ENCODE assay signal across 1 cellular context in the genomic region with DNA sequence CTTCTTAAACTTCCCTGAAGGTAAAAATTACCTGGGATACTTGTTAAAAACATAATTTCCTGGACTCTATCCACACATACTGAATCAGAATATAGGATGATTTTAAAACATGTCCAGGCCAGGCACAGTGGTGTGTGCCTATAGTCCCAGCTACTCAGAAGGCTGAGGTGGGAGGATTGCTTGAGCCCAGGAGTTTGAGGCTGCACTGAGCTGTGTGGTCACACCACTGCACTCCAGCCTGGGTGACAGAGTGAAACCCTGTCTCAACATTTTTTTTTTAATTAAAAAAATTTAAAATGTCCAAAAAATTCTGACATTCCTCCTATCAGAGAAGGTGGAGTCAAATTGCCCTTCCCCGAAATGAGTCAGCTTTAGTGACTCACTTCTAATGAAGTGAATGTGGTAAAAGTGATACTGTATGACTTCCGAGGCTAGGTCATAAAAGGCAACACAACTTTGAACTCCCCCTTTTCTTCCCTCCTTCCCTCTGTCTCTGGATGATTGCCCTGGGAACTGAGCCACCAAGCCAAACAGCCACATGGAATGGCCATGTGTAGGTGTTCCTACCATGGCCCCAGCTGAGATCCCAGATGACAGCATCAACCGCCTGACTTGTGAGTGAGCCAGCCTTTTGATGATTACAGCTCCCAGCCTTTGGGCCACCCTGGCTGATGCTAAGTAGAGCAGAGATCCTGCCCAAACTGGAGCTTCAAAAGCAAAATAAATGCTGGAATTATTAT.
TF ChIP-seq lines count a peak whose summit lies in the region.

No MANE protein-coding gene starts in this region.

TF ChIP-seq in K562, 482 proteins besides CTCF, POLR2A, EP300 and RAD21 (continued from another document and continues in another):
- TF ChIP-seq POLR2AphosphoS5 (IDR thresholded peaks at IDR 0.05; ENCODE audit: control insufficient read depth, insufficient read depth, low read depth, low read length) (peak; percentile 82; the same call in 1 of the 2 replicates), RAD51 (IDR thresholded peaks at IDR 0.05; ENCODE audit: borderline replicate concordance, low read depth) (0 out of 2 replicates have a peak, but pooled peaks have one; percentile 1), HDAC1 (IDR thresholded peaks at IDR 0.05) (peak in 1 of 2 experiments; percentile 87; a peak in 2 of 4 replicates), FOSL1 (tag; conservative IDR thresholded peaks at IDR 0.05) (peak; percentile 98), RCOR1 (IDR thresholded peaks at IDR 0.05; ENCODE audit: borderline replicate concordance in 1 of 2, low read depth in 2 of 2, low read length in 2 of 2) (peak in 1 of 2 experiments; percentile 68; a peak in 1 of 4 replicates), MCM2 (IDR thresholded peaks at IDR 0.05; ENCODE audit: low read depth) (no peak), POLR2G (IDR thresholded peaks at IDR 0.05; ENCODE audit: low read depth, low read length) (0 out of 2 replicates have a peak, but pooled peaks have one; percentile 16), NCOA1 (IDR thresholded peaks at IDR 0.05; ENCODE audit: low read depth) (peak; percentile 64; the same call in 1 of the 2 replicates), MAFF (IDR thresholded peaks at IDR 0.05; ENCODE audit: low read length) (peak; percentile 70; the same call in 1 of the 2 replicates), JUND (IDR thresholded peaks at IDR 0.05; ENCODE audit: borderline replicate concordance, low read depth, low read length) (peak; percentile 98), JUND (tag; IDR thresholded peaks at IDR 0.05; ENCODE audit: borderline replicate concordance, low read depth, low read length) (peak; percentile 95), KAT7 (CRISPR knock-in tag; IDR thresholded peaks at IDR 0.05; ENCODE audit: borderline replicate concordance) (no peak), NFYB (IDR thresholded peaks at IDR 0.05; ENCODE audit: extremely low read depth, insufficient read length) (no peak), ZNF408 (CRISPR knock-in tag; IDR thresholded peaks at IDR 0.05; ENCODE audit: low read depth) (no peak), NBN (IDR thresholded peaks at IDR 0.05; ENCODE audit: low read depth) (no peak), GABPB2 (CRISPR knock-in tag; conservative IDR thresholded peaks at IDR 0.05) (no peak), SOX6 (IDR thresholded peaks at IDR 0.05) (peak; percentile 42; the same call in 1 of the 2 replicates), TAF9B (IDR thresholded peaks at IDR 0.05; ENCODE audit: partially characterized antibody) (peak; percentile 90), ZBTB7A (IDR thresholded peaks at IDR 0.05; ENCODE audit: borderline replicate concordance, control insufficient read depth, low read depth, low read length) (no peak), ZNF584 (CRISPR knock-in tag; IDR thresholded peaks at IDR 0.05; ENCODE audit: low read depth) (peak; percentile 87; the same call in 1 of the 2 replicates), CXXC5 (CRISPR knock-in tag; IDR thresholded peaks at IDR 0.05) (no peak), BRD9 (IDR thresholded peaks at IDR 0.05; ENCODE audit: low read depth, partially characterized antibody) (no peak), ZNF583 (CRISPR knock-in tag; IDR thresholded peaks at IDR 0.05) (no peak), RNF2 (IDR thresholded peaks at IDR 0.05) (peak; percentile 71; the same call in 1 of the 2 replicates), ZNF217 (CRISPR knock-in tag; IDR thresholded peaks at IDR 0.05) (no peak), NCOA6 (IDR thresholded peaks at IDR 0.05) (no peak), ZNF212 (CRISPR knock-in tag; IDR thresholded peaks at IDR 0.05) (no peak), MEF2A (IDR thresholded peaks at IDR 0.05; ENCODE audit: control insufficient read depth, low read depth, low read length) (no peak), ZKSCAN8 (CRISPR knock-in tag; IDR thresholded peaks at IDR 0.05) (no peak), ZNF12 (CRISPR knock-in tag; IDR thresholded peaks at IDR 0.05) (no peak), PHF8 (IDR thresholded peaks at IDR 0.05; ENCODE audit: borderline replicate concordance, low read length) (no peak; the same call in 1 of the 2 replicates), POLR3G (IDR thresholded peaks at IDR 0.05; ENCODE audit: extremely low read depth, insufficient read length, insufficient replicate concordance) (no peak), ETV6 (IDR thresholded peaks at IDR 0.05; ENCODE audit: borderline replicate concordance in 1 of 2, low read depth in 2 of 2, low read length in 1 of 2) (peak in 1 of 2 experiments; percentile 64; a peak in 1 of 4 replicates), ETV6 (CRISPR knock-in tag; IDR thresholded peaks at IDR 0.05; ENCODE audit: borderline replicate concordance) (no peak)
- TF ChIP-seq, protein P1, sequence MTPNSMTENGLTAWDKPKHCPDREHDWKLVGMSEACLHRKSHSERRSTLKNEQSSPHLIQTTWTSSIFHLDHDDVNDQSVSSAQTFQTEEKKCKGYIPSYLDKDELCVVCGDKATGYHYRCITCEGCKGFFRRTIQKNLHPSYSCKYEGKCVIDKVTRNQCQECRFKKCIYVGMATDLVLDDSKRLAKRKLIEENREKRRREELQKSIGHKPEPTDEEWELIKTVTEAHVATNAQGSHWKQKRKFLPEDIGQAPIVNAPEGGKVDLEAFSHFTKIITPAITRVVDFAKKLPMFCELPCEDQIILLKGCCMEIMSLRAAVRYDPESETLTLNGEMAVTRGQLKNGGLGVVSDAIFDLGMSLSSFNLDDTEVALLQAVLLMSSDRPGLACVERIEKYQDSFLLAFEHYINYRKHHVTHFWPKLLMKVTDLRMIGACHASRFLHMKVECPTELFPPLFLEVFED (CRISPR knock-in tag; conservative IDR thresholded peaks at IDR 0.05), result no peak
- TF ChIP-seq, protein P2, sequence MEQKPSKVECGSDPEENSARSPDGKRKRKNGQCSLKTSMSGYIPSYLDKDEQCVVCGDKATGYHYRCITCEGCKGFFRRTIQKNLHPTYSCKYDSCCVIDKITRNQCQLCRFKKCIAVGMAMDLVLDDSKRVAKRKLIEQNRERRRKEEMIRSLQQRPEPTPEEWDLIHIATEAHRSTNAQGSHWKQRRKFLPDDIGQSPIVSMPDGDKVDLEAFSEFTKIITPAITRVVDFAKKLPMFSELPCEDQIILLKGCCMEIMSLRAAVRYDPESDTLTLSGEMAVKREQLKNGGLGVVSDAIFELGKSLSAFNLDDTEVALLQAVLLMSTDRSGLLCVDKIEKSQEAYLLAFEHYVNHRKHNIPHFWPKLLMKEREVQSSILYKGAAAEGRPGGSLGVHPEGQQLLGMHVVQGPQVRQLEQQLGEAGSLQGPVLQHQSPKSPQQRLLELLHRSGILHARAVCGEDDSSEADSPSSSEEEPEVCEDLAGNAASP (IDR thresholded peaks at IDR 0.05), result no peak
- TF ChIP-seq, protein P3, sequence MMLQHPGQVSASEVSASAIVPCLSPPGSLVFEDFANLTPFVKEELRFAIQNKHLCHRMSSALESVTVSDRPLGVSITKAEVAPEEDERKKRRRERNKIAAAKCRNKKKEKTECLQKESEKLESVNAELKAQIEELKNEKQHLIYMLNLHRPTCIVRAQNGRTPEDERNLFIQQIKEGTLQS (IDR thresholded peaks at IDR 0.05), result peak; percentile 98
- TF ChIP-seq, protein P3 (CRISPR knock-in tag; conservative IDR thresholded peaks at IDR 0.05), result peak; percentile 61; the same call in 1 of the 2 replicates
- TF ChIP-seq, protein P4, sequence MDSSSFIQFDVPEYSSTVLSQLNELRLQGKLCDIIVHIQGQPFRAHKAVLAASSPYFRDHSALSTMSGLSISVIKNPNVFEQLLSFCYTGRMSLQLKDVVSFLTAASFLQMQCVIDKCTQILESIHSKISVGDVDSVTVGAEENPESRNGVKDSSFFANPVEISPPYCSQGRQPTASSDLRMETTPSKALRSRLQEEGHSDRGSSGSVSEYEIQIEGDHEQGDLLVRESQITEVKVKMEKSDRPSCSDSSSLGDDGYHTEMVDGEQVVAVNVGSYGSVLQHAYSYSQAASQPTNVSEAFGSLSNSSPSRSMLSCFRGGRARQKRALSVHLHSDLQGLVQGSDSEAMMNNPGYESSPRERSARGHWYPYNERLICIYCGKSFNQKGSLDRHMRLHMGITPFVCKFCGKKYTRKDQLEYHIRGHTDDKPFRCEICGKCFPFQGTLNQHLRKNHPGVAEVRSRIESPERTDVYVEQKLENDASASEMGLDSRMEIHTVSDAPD (CRISPR knock-in tag; IDR thresholded peaks at IDR 0.05), result no peak
- TF ChIP-seq, protein P5, sequence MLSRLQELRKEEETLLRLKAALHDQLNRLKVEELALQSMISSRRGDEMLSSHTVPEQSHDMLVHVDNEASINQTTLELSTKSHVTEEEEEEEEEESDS (CRISPR knock-in tag; IDR thresholded peaks at IDR 0.05), result no peak
- TF ChIP-seq, protein P6, sequence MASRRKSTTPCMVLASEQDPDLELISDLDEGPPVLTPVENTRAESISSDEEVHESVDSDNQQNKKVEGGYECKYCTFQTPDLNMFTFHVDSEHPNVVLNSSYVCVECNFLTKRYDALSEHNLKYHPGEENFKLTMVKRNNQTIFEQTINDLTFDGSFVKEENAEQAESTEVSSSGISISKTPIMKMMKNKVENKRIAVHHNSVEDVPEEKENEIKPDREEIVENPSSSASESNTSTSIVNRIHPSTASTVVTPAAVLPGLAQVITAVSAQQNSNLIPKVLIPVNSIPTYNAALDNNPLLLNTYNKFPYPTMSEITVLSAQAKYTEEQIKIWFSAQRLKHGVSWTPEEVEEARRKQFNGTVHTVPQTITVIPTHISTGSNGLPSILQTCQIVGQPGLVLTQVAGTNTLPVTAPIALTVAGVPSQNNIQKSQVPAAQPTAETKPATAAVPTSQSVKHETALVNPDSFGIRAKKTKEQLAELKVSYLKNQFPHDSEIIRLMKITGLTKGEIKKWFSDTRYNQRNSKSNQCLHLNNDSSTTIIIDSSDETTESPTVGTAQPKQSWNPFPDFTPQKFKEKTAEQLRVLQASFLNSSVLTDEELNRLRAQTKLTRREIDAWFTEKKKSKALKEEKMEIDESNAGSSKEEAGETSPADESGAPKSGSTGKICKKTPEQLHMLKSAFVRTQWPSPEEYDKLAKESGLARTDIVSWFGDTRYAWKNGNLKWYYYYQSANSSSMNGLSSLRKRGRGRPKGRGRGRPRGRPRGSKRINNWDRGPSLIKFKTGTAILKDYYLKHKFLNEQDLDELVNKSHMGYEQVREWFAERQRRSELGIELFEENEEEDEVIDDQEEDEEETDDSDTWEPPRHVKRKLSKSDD (conservative IDR thresholded peaks at IDR 0.05; ENCODE audit: low read length), result no peak
- TF ChIP-seq, protein P7, sequence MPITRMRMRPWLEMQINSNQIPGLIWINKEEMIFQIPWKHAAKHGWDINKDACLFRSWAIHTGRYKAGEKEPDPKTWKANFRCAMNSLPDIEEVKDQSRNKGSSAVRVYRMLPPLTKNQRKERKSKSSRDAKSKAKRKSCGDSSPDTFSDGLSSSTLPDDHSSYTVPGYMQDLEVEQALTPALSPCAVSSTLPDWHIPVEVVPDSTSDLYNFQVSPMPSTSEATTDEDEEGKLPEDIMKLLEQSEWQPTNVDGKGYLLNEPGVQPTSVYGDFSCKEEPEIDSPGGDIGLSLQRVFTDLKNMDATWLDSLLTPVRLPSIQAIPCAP (CRISPR knock-in tag; IDR thresholded peaks at IDR 0.05; ENCODE audit: borderline replicate concordance), result no peak
- TF ChIP-seq, protein P8, sequence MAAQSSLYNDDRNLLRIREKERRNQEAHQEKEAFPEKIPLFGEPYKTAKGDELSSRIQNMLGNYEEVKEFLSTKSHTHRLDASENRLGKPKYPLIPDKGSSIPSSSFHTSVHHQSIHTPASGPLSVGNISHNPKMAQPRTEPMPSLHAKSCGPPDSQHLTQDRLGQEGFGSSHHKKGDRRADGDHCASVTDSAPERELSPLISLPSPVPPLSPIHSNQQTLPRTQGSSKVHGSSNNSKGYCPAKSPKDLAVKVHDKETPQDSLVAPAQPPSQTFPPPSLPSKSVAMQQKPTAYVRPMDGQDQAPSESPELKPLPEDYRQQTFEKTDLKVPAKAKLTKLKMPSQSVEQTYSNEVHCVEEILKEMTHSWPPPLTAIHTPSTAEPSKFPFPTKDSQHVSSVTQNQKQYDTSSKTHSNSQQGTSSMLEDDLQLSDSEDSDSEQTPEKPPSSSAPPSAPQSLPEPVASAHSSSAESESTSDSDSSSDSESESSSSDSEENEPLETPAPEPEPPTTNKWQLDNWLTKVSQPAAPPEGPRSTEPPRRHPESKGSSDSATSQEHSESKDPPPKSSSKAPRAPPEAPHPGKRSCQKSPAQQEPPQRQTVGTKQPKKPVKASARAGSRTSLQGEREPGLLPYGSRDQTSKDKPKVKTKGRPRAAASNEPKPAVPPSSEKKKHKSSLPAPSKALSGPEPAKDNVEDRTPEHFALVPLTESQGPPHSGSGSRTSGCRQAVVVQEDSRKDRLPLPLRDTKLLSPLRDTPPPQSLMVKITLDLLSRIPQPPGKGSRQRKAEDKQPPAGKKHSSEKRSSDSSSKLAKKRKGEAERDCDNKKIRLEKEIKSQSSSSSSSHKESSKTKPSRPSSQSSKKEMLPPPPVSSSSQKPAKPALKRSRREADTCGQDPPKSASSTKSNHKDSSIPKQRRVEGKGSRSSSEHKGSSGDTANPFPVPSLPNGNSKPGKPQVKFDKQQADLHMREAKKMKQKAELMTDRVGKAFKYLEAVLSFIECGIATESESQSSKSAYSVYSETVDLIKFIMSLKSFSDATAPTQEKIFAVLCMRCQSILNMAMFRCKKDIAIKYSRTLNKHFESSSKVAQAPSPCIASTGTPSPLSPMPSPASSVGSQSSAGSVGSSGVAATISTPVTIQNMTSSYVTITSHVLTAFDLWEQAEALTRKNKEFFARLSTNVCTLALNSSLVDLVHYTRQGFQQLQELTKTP (IDR thresholded peaks at IDR 0.05; ENCODE audit: low read depth in 1 of 2, partially characterized antibody in 2 of 2), result no peak
- TF ChIP-seq, protein P9, sequence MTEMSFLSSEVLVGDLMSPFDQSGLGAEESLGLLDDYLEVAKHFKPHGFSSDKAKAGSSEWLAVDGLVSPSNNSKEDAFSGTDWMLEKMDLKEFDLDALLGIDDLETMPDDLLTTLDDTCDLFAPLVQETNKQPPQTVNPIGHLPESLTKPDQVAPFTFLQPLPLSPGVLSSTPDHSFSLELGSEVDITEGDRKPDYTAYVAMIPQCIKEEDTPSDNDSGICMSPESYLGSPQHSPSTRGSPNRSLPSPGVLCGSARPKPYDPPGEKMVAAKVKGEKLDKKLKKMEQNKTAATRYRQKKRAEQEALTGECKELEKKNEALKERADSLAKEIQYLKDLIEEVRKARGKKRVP (CRISPR knock-in tag; IDR thresholded peaks at IDR 0.05), result no peak
- TF ChIP-seq, protein P10, sequence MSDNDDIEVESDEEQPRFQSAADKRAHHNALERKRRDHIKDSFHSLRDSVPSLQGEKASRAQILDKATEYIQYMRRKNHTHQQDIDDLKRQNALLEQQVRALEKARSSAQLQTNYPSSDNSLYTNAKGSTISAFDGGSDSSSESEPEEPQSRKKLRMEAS (CRISPR knock-in tag; IDR thresholded peaks at IDR 0.05), result peak; percentile 87
- TF ChIP-seq, protein P11, sequence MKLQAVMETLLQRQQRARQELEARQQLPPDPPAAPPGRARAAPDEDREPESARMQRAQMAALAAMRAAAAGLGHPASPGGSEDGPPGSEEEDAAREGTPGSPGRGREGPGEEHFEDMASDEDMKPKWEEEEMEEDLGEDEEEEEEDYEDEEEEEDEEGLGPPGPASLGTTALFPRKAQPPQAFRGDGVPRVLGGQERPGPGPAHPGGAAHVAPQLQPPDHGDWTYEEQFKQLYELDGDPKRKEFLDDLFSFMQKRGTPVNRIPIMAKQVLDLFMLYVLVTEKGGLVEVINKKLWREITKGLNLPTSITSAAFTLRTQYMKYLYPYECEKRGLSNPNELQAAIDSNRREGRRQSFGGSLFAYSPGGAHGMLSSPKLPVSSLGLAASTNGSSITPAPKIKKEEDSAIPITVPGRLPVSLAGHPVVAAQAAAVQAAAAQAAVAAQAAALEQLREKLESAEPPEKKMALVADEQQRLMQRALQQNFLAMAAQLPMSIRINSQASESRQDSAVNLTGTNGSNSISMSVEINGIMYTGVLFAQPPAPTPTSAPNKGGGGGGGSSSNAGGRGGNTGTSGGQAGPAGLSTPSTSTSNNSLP (IDR thresholded peaks at IDR 0.05; ENCODE audit: borderline replicate concordance, low read depth, low read length), result peak; percentile 79; the same call in 1 of the 2 replicates
